ENCODE assay signal across 1 cellular context in the genomic region with DNA sequence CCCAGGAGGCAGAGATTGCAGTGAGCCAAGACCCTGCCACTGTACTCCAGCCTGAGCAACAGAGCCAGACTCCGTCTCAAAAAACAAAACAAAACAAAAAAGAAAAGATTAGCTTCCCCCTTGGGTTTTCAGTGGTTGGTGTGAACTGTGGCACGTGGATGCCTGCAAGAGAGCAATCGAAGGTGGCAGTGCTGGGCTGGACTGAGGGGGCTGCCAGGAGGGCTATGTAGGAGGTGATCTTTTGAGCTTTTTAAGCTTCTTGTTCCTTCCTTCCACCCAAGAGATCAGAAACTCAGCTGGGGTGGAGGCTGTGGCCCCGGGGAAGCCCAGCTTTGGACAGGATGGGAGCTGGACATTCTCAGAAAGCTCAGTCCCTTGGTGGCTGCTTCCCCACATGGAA.
TF ChIP-seq lines count a peak whose summit lies in the region.

No MANE protein-coding gene starts in this region.

TF ChIP-seq in GM23338, 12 proteins besides CTCF, POLR2A, EP300 and RAD21 (continued from another document):
- TF ChIP-seq, protein P1, sequence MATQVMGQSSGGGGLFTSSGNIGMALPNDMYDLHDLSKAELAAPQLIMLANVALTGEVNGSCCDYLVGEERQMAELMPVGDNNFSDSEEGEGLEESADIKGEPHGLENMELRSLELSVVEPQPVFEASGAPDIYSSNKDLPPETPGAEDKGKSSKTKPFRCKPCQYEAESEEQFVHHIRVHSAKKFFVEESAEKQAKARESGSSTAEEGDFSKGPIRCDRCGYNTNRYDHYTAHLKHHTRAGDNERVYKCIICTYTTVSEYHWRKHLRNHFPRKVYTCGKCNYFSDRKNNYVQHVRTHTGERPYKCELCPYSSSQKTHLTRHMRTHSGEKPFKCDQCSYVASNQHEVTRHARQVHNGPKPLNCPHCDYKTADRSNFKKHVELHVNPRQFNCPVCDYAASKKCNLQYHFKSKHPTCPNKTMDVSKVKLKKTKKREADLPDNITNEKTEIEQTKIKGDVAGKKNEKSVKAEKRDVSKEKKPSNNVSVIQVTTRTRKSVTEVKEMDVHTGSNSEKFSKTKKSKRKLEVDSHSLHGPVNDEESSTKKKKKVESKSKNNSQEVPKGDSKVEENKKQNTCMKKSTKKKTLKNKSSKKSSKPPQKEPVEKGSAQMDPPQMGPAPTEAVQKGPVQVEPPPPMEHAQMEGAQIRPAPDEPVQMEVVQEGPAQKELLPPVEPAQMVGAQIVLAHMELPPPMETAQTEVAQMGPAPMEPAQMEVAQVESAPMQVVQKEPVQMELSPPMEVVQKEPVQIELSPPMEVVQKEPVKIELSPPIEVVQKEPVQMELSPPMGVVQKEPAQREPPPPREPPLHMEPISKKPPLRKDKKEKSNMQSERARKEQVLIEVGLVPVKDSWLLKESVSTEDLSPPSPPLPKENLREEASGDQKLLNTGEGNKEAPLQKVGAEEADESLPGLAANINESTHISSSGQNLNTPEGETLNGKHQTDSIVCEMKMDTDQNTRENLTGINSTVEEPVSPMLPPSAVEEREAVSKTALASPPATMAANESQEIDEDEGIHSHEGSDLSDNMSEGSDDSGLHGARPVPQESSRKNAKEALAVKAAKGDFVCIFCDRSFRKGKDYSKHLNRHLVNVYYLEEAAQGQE (IDR thresholded peaks at IDR 0.05; ENCODE audit: unreplicated experiment): no peak
- TF ChIP-seq, protein P2, sequence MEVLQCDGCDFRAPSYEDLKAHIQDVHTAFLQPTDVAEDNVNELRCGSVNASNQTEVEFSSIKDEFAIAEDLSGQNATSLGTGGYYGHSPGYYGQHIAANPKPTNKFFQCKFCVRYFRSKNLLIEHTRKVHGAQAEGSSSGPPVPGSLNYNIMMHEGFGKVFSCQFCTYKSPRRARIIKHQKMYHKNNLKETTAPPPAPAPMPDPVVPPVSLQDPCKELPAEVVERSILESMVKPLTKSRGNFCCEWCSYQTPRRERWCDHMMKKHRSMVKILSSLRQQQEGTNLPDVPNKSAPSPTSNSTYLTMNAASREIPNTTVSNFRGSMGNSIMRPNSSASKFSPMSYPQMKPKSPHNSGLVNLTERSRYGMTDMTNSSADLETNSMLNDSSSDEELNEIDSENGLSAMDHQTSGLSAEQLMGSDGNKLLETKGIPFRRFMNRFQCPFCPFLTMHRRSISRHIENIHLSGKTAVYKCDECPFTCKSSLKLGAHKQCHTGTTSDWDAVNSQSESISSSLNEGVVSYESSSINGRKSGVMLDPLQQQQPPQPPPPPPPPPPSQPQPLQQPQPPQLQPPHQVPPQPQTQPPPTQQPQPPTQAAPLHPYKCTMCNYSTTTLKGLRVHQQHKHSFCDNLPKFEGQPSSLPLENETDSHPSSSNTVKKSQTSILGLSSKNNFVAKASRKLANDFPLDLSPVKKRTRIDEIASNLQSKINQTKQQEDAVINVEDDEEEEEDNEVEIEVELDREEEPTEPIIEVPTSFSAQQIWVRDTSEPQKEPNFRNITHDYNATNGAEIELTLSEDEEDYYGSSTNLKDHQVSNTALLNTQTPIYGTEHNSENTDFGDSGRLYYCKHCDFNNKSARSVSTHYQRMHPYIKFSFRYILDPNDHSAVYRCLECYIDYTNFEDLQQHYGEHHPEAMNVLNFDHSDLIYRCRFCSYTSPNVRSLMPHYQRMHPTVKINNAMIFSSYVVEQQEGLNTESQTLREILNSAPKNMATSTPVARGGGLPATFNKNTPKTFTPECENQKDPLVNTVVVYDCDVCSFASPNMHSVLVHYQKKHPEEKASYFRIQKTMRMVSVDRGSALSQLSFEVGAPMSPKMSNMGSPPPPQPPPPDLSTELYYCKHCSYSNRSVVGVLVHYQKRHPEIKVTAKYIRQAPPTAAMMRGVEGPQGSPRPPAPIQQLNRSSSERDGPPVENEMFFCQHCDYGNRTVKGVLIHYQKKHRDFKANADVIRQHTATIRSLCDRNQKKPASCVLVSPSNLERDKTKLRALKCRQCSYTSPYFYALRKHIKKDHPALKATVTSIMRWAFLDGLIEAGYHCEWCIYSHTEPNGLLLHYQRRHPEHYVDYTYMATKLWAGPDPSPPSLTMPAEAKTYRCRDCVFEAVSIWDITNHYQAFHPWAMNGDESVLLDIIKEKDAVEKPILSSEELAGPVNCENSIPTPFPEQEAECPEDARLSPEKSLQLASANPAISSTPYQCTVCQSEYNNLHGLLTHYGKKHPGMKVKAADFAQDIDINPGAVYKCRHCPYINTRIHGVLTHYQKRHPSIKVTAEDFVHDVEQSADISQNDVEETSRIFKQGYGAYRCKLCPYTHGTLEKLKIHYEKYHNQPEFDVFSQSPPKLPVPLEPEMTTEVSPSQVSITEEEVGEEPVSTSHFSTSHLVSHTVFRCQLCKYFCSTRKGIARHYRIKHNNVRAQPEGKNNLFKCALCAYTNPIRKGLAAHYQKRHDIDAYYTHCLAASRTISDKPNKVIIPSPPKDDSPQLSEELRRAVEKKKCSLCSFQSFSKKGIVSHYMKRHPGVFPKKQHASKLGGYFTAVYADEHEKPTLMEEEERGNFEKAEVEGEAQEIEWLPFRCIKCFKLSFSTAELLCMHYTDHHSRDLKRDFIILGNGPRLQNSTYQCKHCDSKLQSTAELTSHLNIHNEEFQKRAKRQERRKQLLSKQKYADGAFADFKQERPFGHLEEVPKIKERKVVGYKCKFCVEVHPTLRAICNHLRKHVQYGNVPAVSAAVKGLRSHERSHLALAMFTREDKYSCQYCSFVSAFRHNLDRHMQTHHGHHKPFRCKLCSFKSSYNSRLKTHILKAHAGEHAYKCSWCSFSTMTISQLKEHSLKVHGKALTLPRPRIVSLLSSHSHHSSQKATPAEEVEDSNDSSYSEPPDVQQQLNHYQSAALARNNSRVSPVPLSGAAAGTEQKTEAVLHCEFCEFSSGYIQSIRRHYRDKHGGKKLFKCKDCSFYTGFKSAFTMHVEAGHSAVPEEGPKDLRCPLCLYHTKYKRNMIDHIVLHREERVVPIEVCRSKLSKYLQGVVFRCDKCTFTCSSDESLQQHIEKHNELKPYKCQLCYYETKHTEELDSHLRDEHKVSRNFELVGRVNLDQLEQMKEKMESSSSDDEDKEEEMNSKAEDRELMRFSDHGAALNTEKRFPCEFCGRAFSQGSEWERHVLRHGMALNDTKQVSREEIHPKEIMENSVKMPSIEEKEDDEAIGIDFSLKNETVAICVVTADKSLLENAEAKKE (CRISPR knock-in tag; IDR thresholded peaks at IDR 0.05): no peak
- TF ChIP-seq JUNB (IDR thresholded peaks at IDR 0.05; ENCODE audit: unreplicated experiment) (no peak), NANOG (IDR thresholded peaks at IDR 0.05; ENCODE audit: borderline replicate concordance) (no peak), EZH2phosphoT487 (IDR thresholded peaks at IDR 0.05; ENCODE audit: unreplicated experiment) (no peak)
